ENCODE assay signal across 12 cellular contexts in the genomic region with DNA sequence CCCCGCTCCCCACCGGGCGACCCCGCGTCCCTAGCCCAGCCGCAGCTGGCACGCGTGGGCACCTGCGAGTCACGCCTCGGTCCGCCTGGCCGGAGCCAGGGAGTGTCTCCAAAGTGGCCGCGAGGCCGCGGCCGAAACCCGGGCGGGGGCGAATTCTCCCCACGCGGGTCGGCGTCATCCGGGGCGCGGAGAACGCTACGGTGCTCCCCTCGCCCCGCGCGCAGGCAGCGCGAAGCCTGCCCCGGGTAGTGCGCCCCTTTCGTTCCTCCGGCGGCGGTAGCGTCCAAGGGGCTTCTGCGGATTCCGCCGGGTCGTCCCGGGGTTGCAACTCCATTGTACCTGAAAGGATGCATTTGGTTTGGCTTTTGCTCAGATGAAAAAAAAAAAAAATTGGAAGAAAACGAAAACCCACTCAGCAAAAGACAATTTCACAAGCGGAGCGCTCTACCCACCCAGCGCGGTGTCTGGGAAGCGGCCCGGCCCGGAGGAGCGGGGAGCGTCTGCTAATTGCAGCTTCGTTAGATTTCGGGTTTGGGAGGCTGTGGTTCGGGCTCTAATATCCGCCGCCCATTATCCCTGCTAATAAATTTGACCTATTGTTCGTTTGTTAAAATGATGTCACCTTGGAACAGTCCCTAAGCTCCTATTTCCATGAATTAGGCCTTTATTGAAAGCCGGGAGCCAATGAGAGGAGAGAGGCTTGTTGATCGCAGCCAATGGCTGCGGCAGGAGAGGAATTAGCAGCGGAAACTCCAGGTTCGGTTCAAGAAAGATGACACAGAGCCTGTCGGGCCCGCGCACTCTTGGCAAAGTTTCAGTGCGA. TPM values are rescaled to one million over a fixed set of nuclear protein-coding genes. Genes with fewer than 3 reads are reported as not detected.
DNase-seq lines count a peak whose midpoint lies in the region; ATAC-seq and TF ChIP-seq lines count a peak whose summit lies in the region.
"Had no signal": no experiment of that assay in that cellular context is flagged by ENCODE, and none has a peak within 500 bp of the region (broad histone marks: within the 10 kb centered on the region; RNA-seq: fewer than 3 reads in every experiment).

A gene (plus strand): TSS at position 796 of the 823 bp plus-strand sequence. CDS start 118 bp downstream, outside the sequence.

- intact Hi-C loops in Caco-2 (cut with micrococcal nuclease; ENCODE audit: unreplicated experiment) (no loop called here), body of pancreas (cut with DNase I) (no loop called here)

- in situ Hi-C loops in SK-MEL-5 (cut with HindIII; ENCODE audit: low pct_unique_long_range_greater_than_20kb, low sequenced_read_pairs), result no loop called here

- CTCF ChIA-PET in HEK293 (lab: Yijun Ruan, JAX) (interaction anchor here (0.6 to 1.2 kb wide), 5 partner anchors 17 to 816 kb away, joined by 3 to 5 read pairs (median 3); no protein-coding TSS in a partner anchor), Caco-2 (lab: Charles Lee) (no interaction called here)

- H3K4me3 ChIP-seq in HEK293 (ENCODE audit: low read depth, low read length), result peak within 1 kb of the TSS; percentile 59
- no peak within 1 kb of the TSS for H3K4me3 ChIP-seq in Caco-2 (ENCODE audit: low read depth, low read length)
- no peak within 1 kb of the TSS for H3K4me3 ChIP-seq in body of pancreas

- no peaks in the 10 kb centered on the region for H3K27me3 ChIP-seq in Caco-2 (replicated peaks; ENCODE audit: control insufficient read depth, insufficient read depth, low read length)
- H3K27me3 ChIP-seq in body of pancreas, result peaks cover 5 to 65% of the 10 kb centered on the region in 2 donors

- no peak within 1 kb of the TSS for H3K27ac Mint-ChIP-seq in Caco-2 (ENCODE audit: unreplicated experiment)

- POLR2A ChIA-PET in HEK293 (lab: Yijun Ruan, JAX), result interaction anchor here (0.6 to 1.5 kb wide), 8 partner anchors 9 to 531 kb away, joined by 3 to 8 read pairs (median 3); a partner anchor contains a TSS
- POLR2A ChIA-PET in Caco-2 (lab: Charles Lee), result no interaction called here

- peak; percentile 86 for TF ChIP-seq CTCF in HEK293 (tag by site-specific recombination; IDR thresholded peaks at IDR 0.05)
- no peak for TF ChIP-seq CTCF in Caco-2 (IDR thresholded peaks at IDR 0.05; ENCODE audit: insufficient read depth in 1 of 2, low read depth in 1 of 2, low read length in 1 of 2, severe bottlenecking in 1 of 2, unreplicated experiment in 1 of 2)
- TF ChIP-seq CTCF in body of pancreas (IDR thresholded peaks at IDR 0.05), result no peak

- peaks cover 17% of the 10 kb centered on the region for H3K36me3 Mint-ChIP-seq in Caco-2 (ENCODE audit: insufficient read depth, unreplicated experiment)
- H3K36me3 Mint-ChIP-seq: CD4-positive, alpha-beta memory T cell had no signal

- no peak for TF ChIP-seq POLR2A in body of pancreas (IDR thresholded peaks at IDR 0.05)

- H3K27me3 Mint-ChIP-seq in Caco-2 (ENCODE audit: insufficient read depth, unreplicated experiment), result peaks cover 2% of the 10 kb centered on the region

- H3K4me3 Mint-ChIP-seq in Caco-2 (ENCODE audit: unreplicated experiment), result no peak within 1 kb of the TSS

- H3K9me3 Mint-ChIP-seq in Caco-2 (ENCODE audit: unreplicated experiment), result no peaks in the 10 kb centered on the region

- no peak for ATAC-seq in body of pancreas

- H3K4me1 ChIP-seq in HEK293 (ENCODE audit: control insufficient read depth, insufficient read depth, low read length) (peaks cover 8% of the 10 kb centered on the region), Caco-2 (no peaks in the 10 kb centered on the region), body of pancreas (peaks cover 43% of the 10 kb centered on the region)
- H3K4me1 ChIP-seq: parathyroid adenoma had no signal

- H3K27ac ChIP-seq in HEK293 (ENCODE audit: extremely low read depth, low read depth, low read length) (peak within 1 kb of the TSS; percentile 74; the same call in 1 of the 2 replicates), body of pancreas (no peak within 1 kb of the TSS)
- H3K27ac ChIP-seq: parathyroid adenoma had no signal

- H3K36me3 ChIP-seq in HEK293 (ENCODE audit: control insufficient read depth in 2 of 2, insufficient read depth in 1 of 2, low read length in 2 of 2) (peaks cover 3 to 8% of the 10 kb centered on the region in 2 experiments; a peak in 2 of 3 replicates), Caco-2 (ENCODE audit: control insufficient read depth, insufficient read depth, low read length) (no peaks in the 10 kb centered on the region), body of pancreas (replicated peaks in 1 of 2; ENCODE audit: insufficient read depth in 1 of 2, low read depth in 2 of 2) (no peaks in the 10 kb centered on the region)

- DNase-seq in AG08396 (ENCODE audit: low spot score), result peak; percentile 38
- DNase-seq in SK-MEL-5 (ENCODE audit: low read depth, low spot score), result peak; percentile 41
- DNase-seq in iPS-NIHi11 (ENCODE audit: low spot score), result peak; percentile 86
- no peak for DNase-seq in Caco-2
- no peak for DNase-seq in body of pancreas
- no peak for DNase-seq in stimulated activated CD4-positive, alpha-beta T cell treated with anti-CD3 and anti-CD28 coated beads, Interleukin-4, amount 100 ng/mL, for 1 hour
- DNase-seq in cortex of kidney (lab: John Stamatoyannopoulos, UW), result no peak
- DNase-seq: CD4-positive, alpha-beta memory T cell had no signal

- H3K4me1 Mint-ChIP-seq in Caco-2 (ENCODE audit: low read depth, unreplicated experiment), result peaks cover 10% of the 10 kb centered on the region

- H3K9me3 ChIP-seq in HEK293 (ENCODE audit: control insufficient read depth, insufficient read depth, low read depth, low read length) (no peaks in the 10 kb centered on the region), Caco-2 (no peaks in the 10 kb centered on the region), body of pancreas (no peaks in the 10 kb centered on the region)

- BruUV-seq in Caco-2 (replicated peaks; lab: Mats Ljungman, UMichigan), result no TSS peak

- WGBS in body of pancreas, 2 donors, result 5 to 11% methylated on average over 32 to 66 of the region's 73 CpGs

TF ChIP-seq in HEK293, 187 proteins besides CTCF, POLR2A, EP300 and RAD21 (continues in another document):
- no peak for TF ChIP-seq KLF8 (tag by site-specific recombination; IDR thresholded peaks at IDR 0.05)
- TF ChIP-seq ZNF776 (tag by site-specific recombination; IDR thresholded peaks at IDR 0.05; ENCODE audit: borderline replicate concordance), result no peak
- no peak for TF ChIP-seq RBAK (tag by site-specific recombination; IDR thresholded peaks at IDR 0.05)
- peak; percentile 98 for TF ChIP-seq KLF10 (tag by site-specific recombination; IDR thresholded peaks at IDR 0.05)
- TF ChIP-seq, protein P1, sequence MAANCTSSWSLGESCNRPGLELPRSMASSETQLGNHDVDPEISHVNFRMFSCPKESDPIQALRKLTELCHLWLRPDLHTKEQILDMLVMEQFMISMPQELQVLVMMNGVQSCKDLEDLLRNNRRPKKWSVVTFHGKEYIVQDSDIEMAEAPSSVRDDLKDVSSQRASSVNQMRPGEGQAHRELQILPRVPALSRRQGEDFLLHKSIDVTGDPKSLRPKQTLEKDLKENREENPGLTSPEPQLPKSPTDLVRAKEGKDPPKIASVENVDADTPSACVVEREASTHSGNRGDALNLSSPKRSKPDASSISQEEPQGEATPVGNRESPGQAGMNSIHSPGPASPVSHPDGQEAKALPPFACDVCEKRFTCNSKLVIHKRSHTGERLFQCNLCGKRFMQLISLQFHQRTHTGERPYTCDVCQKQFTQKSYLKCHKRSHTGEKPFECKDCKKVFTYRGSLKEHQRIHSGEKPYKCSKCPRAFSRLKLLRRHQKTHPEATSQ (tag by site-specific recombination; IDR thresholded peaks at IDR 0.05), result no peak
- no peak for TF ChIP-seq ZNF202 (tag by site-specific recombination; IDR thresholded peaks at IDR 0.05; ENCODE audit: borderline replicate concordance)
- no peak for TF ChIP-seq ZNF292 (tag by site-specific recombination; IDR thresholded peaks at IDR 0.05; ENCODE audit: borderline replicate concordance, low read depth)
- no peak for TF ChIP-seq ZNF133 (tag by site-specific recombination; IDR thresholded peaks at IDR 0.05)
- peak; percentile 71 for TF ChIP-seq EGR2 (tag by site-specific recombination; IDR thresholded peaks at IDR 0.05; ENCODE audit: low read depth)
- TF ChIP-seq ZNF10 (tag by site-specific recombination; IDR thresholded peaks at IDR 0.05), result no peak
- no peak; the same call in 1 of the 2 replicates for TF ChIP-seq TCF7L2 (IDR thresholded peaks at IDR 0.05; ENCODE audit: borderline replicate concordance, low read depth, low read length)
- TF ChIP-seq, protein P2, sequence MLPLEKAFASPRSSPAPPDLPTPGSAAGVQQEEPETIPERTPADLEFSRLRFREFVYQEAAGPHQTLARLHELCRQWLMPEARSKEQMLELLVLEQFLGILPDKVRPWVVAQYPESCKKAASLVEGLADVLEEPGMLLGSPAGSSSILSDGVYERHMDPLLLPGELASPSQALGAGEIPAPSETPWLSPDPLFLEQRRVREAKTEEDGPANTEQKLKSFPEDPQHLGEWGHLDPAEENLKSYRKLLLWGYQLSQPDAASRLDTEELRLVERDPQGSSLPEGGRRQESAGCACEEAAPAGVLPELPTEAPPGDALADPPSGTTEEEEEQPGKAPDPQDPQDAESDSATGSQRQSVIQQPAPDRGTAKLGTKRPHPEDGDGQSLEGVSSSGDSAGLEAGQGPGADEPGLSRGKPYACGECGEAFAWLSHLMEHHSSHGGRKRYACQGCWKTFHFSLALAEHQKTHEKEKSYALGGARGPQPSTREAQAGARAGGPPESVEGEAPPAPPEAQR (tag by site-specific recombination; IDR thresholded peaks at IDR 0.05), result no peak
- no peak for TF ChIP-seq ZNF701 (tag by site-specific recombination; IDR thresholded peaks at IDR 0.05)
- TF ChIP-seq ZNF266 (tag by site-specific recombination; IDR thresholded peaks at IDR 0.05; ENCODE audit: low read depth), result no peak
- 0 out of 2 replicates have a peak, but pooled peaks have one; percentile 22 for TF ChIP-seq ZNF558 (tag by site-specific recombination; IDR thresholded peaks at IDR 0.05)
- peak; percentile 87; the same call in 1 of the 2 replicates for TF ChIP-seq ZEB2 (tag by site-specific recombination; IDR thresholded peaks at IDR 0.05)
- peak; percentile 96 for TF ChIP-seq ZBTB20 (tag by site-specific recombination; IDR thresholded peaks at IDR 0.05)
- TF ChIP-seq MEIS1 (CRISPR knock-in tag; IDR thresholded peaks at IDR 0.05; ENCODE audit: borderline replicate concordance), result no peak

RNA-seq across cellular contexts. Expression of the gene that starts here (rescaled TPM):
- not detected in 2 replicates for total RNA-seq in SK-MEL-5 (2014; rRNA removed; shearing (Covaris generic))
- not detected in 2 replicates for polyA plus RNA-seq in SK-MEL-5 (2015; cell fraction: cytosol; rRNA removed)
- polyA plus RNA-seq in SK-MEL-5 (2015; cell fraction: nucleus; rRNA removed), result not detected in 2 replicates
- total RNA-seq in Caco-2 (2022), result not detected in 2 replicates
- total RNA-seq in body of pancreas, result not detected
- total RNA-seq: CD4-positive, alpha-beta memory T cell; M059J; T-helper 1 cell treated with Interleukin-12 subunit alpha and Interleukin-12 subunit beta and Interleukin-4 antibody, amounts not matched to agents 30 ng/mL and 1 ng/mL, for 36 hours had no signal
- polyA plus RNA-seq: CD4-positive, alpha-beta memory T cell had no signal

Comparison
In these comparisons a context has a peak if more than half of its experiments do, and no peak if none do; other contexts are left out.
1. Peak in DNase-seq in SK-MEL-5; RNA of the gene not detected or under 1 TPM.
2. DNase-seq: peak in AG08396 (single experiment) and iPS-NIHi11 (single experiment); none in Caco-2 (0 of 2), body of pancreas (0 of 4), stimulated activated CD4-positive, alpha-beta T cell treated with anti-CD3 and anti-CD28 coated beads, Interleukin-4, amount 100 ng/mL, for 1 hour (single experiment) and cortex of kidney (single experiment).